In genomic region chr12:48925218-48925871, GRCh38 we compare ENCODE assay signal across 8 cellular contexts. TPM values are rescaled to one million over a fixed set of nuclear protein-coding genes. Genes with fewer than 3 reads are reported as not detected.
DNase-seq lines count a peak whose midpoint lies in the region; ATAC-seq and TF ChIP-seq lines count a peak whose summit lies in the region.

FKBP11 (minus strand) TSS chr12:48925492; CDS start chr12:48925428, 64 bp downstream.

- ATAC-seq in GM19035 (IDR thresholded peaks at IDR 0.05; ENCODE audit: unreplicated experiment) (peak; percentile 73), HG03432 (IDR thresholded peaks at IDR 0.05; ENCODE audit: unreplicated experiment) (peak; percentile 69), WTC11 (peak; percentile 94)

- H3K9me3 Mint-ChIP-seq in WTC11 = no peaks in the 10 kb centered on the region

- H3K4me1 Mint-ChIP-seq in WTC11 = peaks cover 15% of the 10 kb centered on the region

- peak within 1 kb of the TSS; percentile 72 to 97 for H3K4me3 ChIP-seq in cardiac fibroblast (replicated peaks in 1 of 2; ENCODE audit: low read depth in 2 of 2, low read length in 2 of 2)

- TF ChIP-seq CTCF in WTC11 (IDR thresholded peaks at IDR 0.05) = no peak
- TF ChIP-seq CTCF in cardiac fibroblast (IDR thresholded peaks at IDR 0.05; ENCODE audit: low read depth, low read length) = no peak

- CTCF ChIA-PET in WTC11 (lab: Charles Lee) = interaction anchor here (0.6 to 6.3 kb wide), 24 partner anchors 11 to 210 kb away, joined by 3 to 52 read pairs (median 6); partner anchors contain the start of genes ARF3, WNT1 and WNT10B

- peak within 1 kb of the TSS; percentile 96 for H3K27ac Mint-ChIP-seq in WTC11

- POLR2A ChIA-PET in WTC11 (lab: Charles Lee) = interaction anchor here (0.5 to 1.6 kb wide), 7 partner anchors 13 to 706 kb away, joined by 3 to 10 read pairs (median 4); partner anchors contain the start of gene ARF3

- peak within 1 kb of the TSS; percentile 82 for H3K4me3 Mint-ChIP-seq in WTC11

- H3K36me3 Mint-ChIP-seq in WTC11 = peaks cover 39% of the 10 kb centered on the region

- DNase-seq in 8988T (peak; percentile 46), WTC11 (ENCODE audit: low spot score) (peak; percentile 80), cardiac fibroblast (ENCODE audit: low read depth in 2 of 2) (peak; percentile 62 to 66), kidney tubule cell (ENCODE audit: low spot score) (peak; percentile 30), DMS79 treated with DMSO at 0.1 percent for 48 hours (lab: John Stamatoyannopoulos, UW) (no peak)
- DNase-seq in stimulated activated CD4-positive, alpha-beta T cell treated with anti-CD3 and anti-CD28 coated beads, Interleukin-2, amount 100 ng/mL, for 48 hours = peak; percentile 51 to 59

- no peaks in the 10 kb centered on the region; the same call in 1 of the 2 replicates for H3K27me3 Mint-ChIP-seq in WTC11 (ENCODE audit: low read depth)

TF ChIP-seq in WTC11, 78 proteins besides CTCF, POLR2A, EP300 and RAD21 (continues in another document):
- TF ChIP-seq IRF1 (CRISPR knock-in tag; IDR thresholded peaks at IDR 0.05) = peak; percentile 24; the same call in 1 of the 2 replicates
- peak; percentile 67; the same call in 1 of the 2 replicates for TF ChIP-seq ERG (CRISPR knock-in tag; IDR thresholded peaks at IDR 0.05)
- TF ChIP-seq ZBTB21 (CRISPR knock-in tag; IDR thresholded peaks at IDR 0.05; ENCODE audit: borderline replicate concordance) = peak; percentile 86
- TF ChIP-seq TEAD4 (CRISPR knock-in tag; IDR thresholded peaks at IDR 0.05) = no peak
- TF ChIP-seq SMAD3 (CRISPR knock-in tag; IDR thresholded peaks at IDR 0.05; ENCODE audit: borderline replicate concordance) = no peak
- TF ChIP-seq ZNF317 (CRISPR knock-in tag; IDR thresholded peaks at IDR 0.05; ENCODE audit: borderline replicate concordance, low read depth) = no peak
- 0 out of 2 replicates have a peak, but pooled peaks have one; percentile 20 for TF ChIP-seq MLX (CRISPR knock-in tag; IDR thresholded peaks at IDR 0.05)
- peak; percentile 83 for TF ChIP-seq FOXP1 (CRISPR knock-in tag; IDR thresholded peaks at IDR 0.05; ENCODE audit: borderline replicate concordance)
- no peak for TF ChIP-seq NR1H2 (CRISPR knock-in tag; IDR thresholded peaks at IDR 0.05)
- no peak for TF ChIP-seq OVOL2 (CRISPR knock-in tag; IDR thresholded peaks at IDR 0.05; ENCODE audit: borderline replicate concordance)
- no peak for TF ChIP-seq NFATC4 (CRISPR knock-in tag; IDR thresholded peaks at IDR 0.05)
- TF ChIP-seq E2F5 (CRISPR knock-in tag; IDR thresholded peaks at IDR 0.05) = 0 out of 2 replicates have a peak, but pooled peaks have one; percentile 61
- TF ChIP-seq TEAD1 (CRISPR knock-in tag; IDR thresholded peaks at IDR 0.05) = 0 out of 2 replicates have a peak, but pooled peaks have one; percentile 20
- TF ChIP-seq PREB (CRISPR knock-in tag; IDR thresholded peaks at IDR 0.05; ENCODE audit: borderline replicate concordance) = no peak
- no peak for TF ChIP-seq E2F4 (CRISPR knock-in tag; IDR thresholded peaks at IDR 0.05; ENCODE audit: borderline replicate concordance, low read depth)
- TF ChIP-seq IRF2 (CRISPR knock-in tag; IDR thresholded peaks at IDR 0.05; ENCODE audit: borderline replicate concordance, low read depth) = no peak
- no peak for TF ChIP-seq GTF2I (CRISPR knock-in tag; conservative IDR thresholded peaks at IDR 0.05)
- TF ChIP-seq ATF6 (CRISPR knock-in tag; IDR thresholded peaks at IDR 0.05) = no peak
- no peak for TF ChIP-seq GRHL2 (CRISPR knock-in tag; IDR thresholded peaks at IDR 0.05; ENCODE audit: insufficient replicate concordance, severe bottlenecking)
- peak; percentile 7; the same call in 1 of the 2 replicates for TF ChIP-seq ZNF232 (CRISPR knock-in tag; IDR thresholded peaks at IDR 0.05)
- no peak for TF ChIP-seq ZNF512 (CRISPR knock-in tag; IDR thresholded peaks at IDR 0.05; ENCODE audit: borderline replicate concordance)
- TF ChIP-seq CDX4 (CRISPR knock-in tag; IDR thresholded peaks at IDR 0.05; ENCODE audit: borderline replicate concordance) = no peak

RNA-seq across cellular contexts. Expression of gene FKBP11, which starts in this region (rescaled TPM):
- 54.7 to 64.5 TPM (median 62.9 TPM) in 3 replicates for total RNA-seq in WTC11 (2021)
